ENCODE assay signal across 19 cellular contexts in genomic region chr3:147384210-147385058, GRCh38. TPM values are rescaled to one million over a fixed set of nuclear protein-coding genes. Genes with fewer than 3 reads are reported as not detected.
DNase-seq lines count a peak whose midpoint lies in the region; ATAC-seq and TF ChIP-seq lines count a peak whose summit lies in the region.
"Had no signal": no experiment of that assay in that cellular context is flagged by ENCODE, and none has a peak within 500 bp of the region (broad histone marks: within the 10 kb centered on the region; RNA-seq: fewer than 3 reads in every experiment).

No MANE protein-coding gene starts in this region.

- no peak overlapping the region for H3K4me3 ChIP-seq in BE2C (ENCODE audit: low read depth, low read length)
- no peak overlapping the region for H3K4me3 ChIP-seq in H7 (ENCODE audit: insufficient read depth, low read depth, low read length)
- H3K4me3 ChIP-seq in GM23248, result no peak overlapping the region
- H3K4me3 ChIP-seq in adrenal gland, result no peak overlapping the region
- H3K4me3 ChIP-seq: HAP-1, upper lobe of right lung had no signal

- H3K4me3 Mint-ChIP-seq in brain, result peak overlapping the region in 4 of 5 experiments; percentile 11 to 93 (median 25)
- no peak overlapping the region for H3K4me3 Mint-ChIP-seq in T-helper 17 cell
- H3K4me3 Mint-ChIP-seq: activated T-cell treated with anti-CD3 and anti-CD28 coated beads, Interleukin-2, amount 50 U/mL, for 4 hours had no signal

- H3K9me3 Mint-ChIP-seq in brain, result peaks cover 0 to 7% (median 2%) of the 10 kb centered on the region in 5 experiments
- H3K9me3 Mint-ChIP-seq: activated T-cell treated with anti-CD3 and anti-CD28 coated beads, Interleukin-2, amount 50 U/mL, for 4 hours had no signal

- in situ Hi-C loops in GM23248 (cut with MboI), result no loop called here

- no peak overlapping the region for H3K4me2 ChIP-seq in GM23248 (ENCODE audit: unreplicated experiment)

- no peaks in the 10 kb centered on the region for H3F3A ChIP-seq in GM23248 (ENCODE audit: insufficient read depth)

- TF ChIP-seq CTCF in BE2C (IDR thresholded peaks at IDR 0.05; ENCODE audit: low read depth, low read length), result peak; percentile 43
- peak in 1 of 2 experiments; percentile 38 for TF ChIP-seq CTCF in brain (conservative IDR thresholded peaks at IDR 0.05)
- TF ChIP-seq CTCF in adrenal gland (IDR thresholded peaks at IDR 0.05), result no peak

- ATAC-seq in T-helper 17 cell, result no peak
- no peak for ATAC-seq in HG02973 (IDR thresholded peaks at IDR 0.05; ENCODE audit: unreplicated experiment)
- ATAC-seq: activated T-cell treated with anti-CD3 and anti-CD28 coated beads, Interleukin-2, amount 50 U/mL, for 4 hours; upper lobe of right lung had no signal

- no peak overlapping the region for H2AFZ ChIP-seq in GM23248

- H3K4me1 ChIP-seq in BE2C, result no peaks in the 10 kb centered on the region
- H3K4me1 ChIP-seq in GM23248 (ENCODE audit: insufficient read depth), result no peaks in the 10 kb centered on the region
- no peaks in the 10 kb centered on the region for H3K4me1 ChIP-seq in adrenal gland (replicated peaks in 1 of 2)
- H3K4me1 ChIP-seq: upper lobe of right lung had no signal

- H3K36me3 ChIP-seq in BE2C, result no peaks in the 10 kb centered on the region
- H3K36me3 ChIP-seq in H7 (replicated peaks; ENCODE audit: control insufficient read depth, insufficient read depth, low read length), result no peaks in the 10 kb centered on the region
- no peaks in the 10 kb centered on the region for H3K36me3 ChIP-seq in GM23248 (ENCODE audit: low read depth)
- H3K36me3 ChIP-seq in adrenal gland (replicated peaks in 1 of 2), result no peaks in the 10 kb centered on the region
- H3K36me3 ChIP-seq: HAP-1, upper lobe of right lung had no signal

- H3K27me3 Mint-ChIP-seq in brain, result peaks cover 100% of the 10 kb centered on the region
- peaks cover 82% of the 10 kb centered on the region for H3K27me3 Mint-ChIP-seq in T-helper 17 cell

- H3K9ac ChIP-seq in GM23248, result no peak overlapping the region

- intact Hi-C loops in adrenal gland (cut with DNase I), result no loop called here

- H3K9me2 ChIP-seq in GM23248 (ENCODE audit: insufficient read depth), result no peaks in the 10 kb centered on the region

- peak; percentile 32 for DNase-seq in BE2C
- peak; percentile 86 for DNase-seq in H7
- peak; percentile 58 for DNase-seq in iPS-NIHi11 (ENCODE audit: low spot score)
- DNase-seq in GM23248, result no peak
- no peak for DNase-seq in T-helper 17 cell
- DNase-seq in adrenal gland, result no peak
- DNase-seq: activated CD4-positive, CD25-positive, alpha-beta regulatory T cell; activated T-cell treated with anti-CD3 and anti-CD28 coated beads, Interleukin-2, amount 50 U/mL, for 4 hours; foreskin fibroblast; kidney glomerular epithelial cell; stimulated activated CD4-positive, alpha-beta T cell treated with anti-CD3 and anti-CD28 coated beads, Interleukin-2, amount 100 ng/mL, for 24 hours; upper lobe of right lung had no signal

- H3K27me3 ChIP-seq in BE2C, result peaks cover 82% of the 10 kb centered on the region
- peaks cover 92% of the 10 kb centered on the region for H3K27me3 ChIP-seq in H7 (ENCODE audit: control insufficient read depth, insufficient read depth, low read length)
- H3K27me3 ChIP-seq in GM23248 (replicated peaks; ENCODE audit: insufficient read depth), result peaks cover 7% of the 10 kb centered on the region; the same call in 1 of the 2 replicates
- peaks cover 81% of the 10 kb centered on the region for H3K27me3 ChIP-seq in adrenal gland

- H3K9me3 ChIP-seq in BE2C (no peaks in the 10 kb centered on the region; the same call in 1 of the 2 replicates), GM23248 (ENCODE audit: low read depth) (no peaks in the 10 kb centered on the region), T-helper 17 cell (ENCODE audit: control insufficient read depth, low read length, poor library complexity, severe bottlenecking) (no peaks in the 10 kb centered on the region), adrenal gland (replicated peaks in 1 of 3) (no peaks in the 10 kb centered on the region)
- H3K9me3 ChIP-seq: HAP-1, upper lobe of right lung had no signal

- H3K27ac Mint-ChIP-seq in brain, result peak overlapping the region in 3 of 5 experiments; percentile 97 to 100 (median 98)
- H3K27ac Mint-ChIP-seq in T-helper 17 cell, result no peak overlapping the region

- no peak for TF ChIP-seq POLR2A in adrenal gland (IDR thresholded peaks at IDR 0.05)

- WGBS in GM23248 (ENCODE audit: low coverage in 1 of 2, low lambda C conversion rate in 2 of 2, missing lambda C conversion rate in 2 of 2), 2 experiments, result 93 to 95% methylated on average over 27 of the region's 27 CpGs
- WGBS in adrenal gland, 4 donors, result 11 to 14% (median 14%) methylated on average over 17 to 27 of the region's 27 CpGs

- H3K27ac ChIP-seq in GM23248 (no peak overlapping the region), adrenal gland (no peak overlapping the region)
- H3K27ac ChIP-seq: upper lobe of right lung had no signal

- H3K36me3 Mint-ChIP-seq in brain (no peaks in the 10 kb centered on the region), T-helper 17 cell (ENCODE audit: low read depth) (peaks cover 2% of the 10 kb centered on the region)

- no peaks in the 10 kb centered on the region for H3K79me2 ChIP-seq in GM23248 (ENCODE audit: insufficient read depth)

- H4K20me1 ChIP-seq in GM23248 (ENCODE audit: insufficient read depth), result no peaks in the 10 kb centered on the region

- H3K4me1 Mint-ChIP-seq in brain (peaks cover 62% of the 10 kb centered on the region), T-helper 17 cell (no peaks in the 10 kb centered on the region)

RNA-seq across cellular contexts. Expression of gene ZIC4, which starts 21.9 kb away (rescaled TPM):
- polyA plus RNA-seq in BE2C (2012; ENCODE audit: insufficient read depth, insufficient read length, low read depth), result not detected
- 0.59 TPM in 1 of 2 replicates, not detected in the other for total RNA-seq in H7 (2014; rRNA removed; shearing (Covaris generic))
- polyA plus RNA-seq in brain (ENCODE audit: insufficient read depth, low read depth, low replicate concordance) (0.49 TPM), GM23248 (2016; fragmentation: Nextera tagmentation; extraction: Ambion mirVana) (4.3 and 6.3 TPM in 2 replicates), adrenal gland (under 1 TPM in 1 of 3 donors, not detected in 2; 0.07 TPM)
- total RNA-seq in GM23248 (2014; rRNA removed; shearing (Covaris generic)), result 1.6 and 7.0 TPM in 2 replicates
- total RNA-seq in T-helper 17 cell (not detected), adrenal gland (not detected)
- total RNA-seq: activated T-cell treated with anti-CD3 and anti-CD28 coated beads, Interleukin-2, amount 50 U/mL, for 4 hours; dermis microvascular lymphatic vessel endothelial cell; MCF 10A; renal cortical epithelial cell; upper lobe of right lung had no signal
- polyA plus RNA-seq: adipose tissue had no signal

RNA-seq across cellular contexts. Expression of gene ZIC1, which starts 24.7 kb away (rescaled TPM):
- not detected for polyA plus RNA-seq in BE2C (2012; ENCODE audit: insufficient read depth, insufficient read length, low read depth)
- total RNA-seq in H7 (2014; rRNA removed; shearing (Covaris generic)), result 2.0 and 3.5 TPM in 2 replicates
- 13.4 TPM for polyA plus RNA-seq in brain (ENCODE audit: insufficient read depth, low read depth, low replicate concordance)
- total RNA-seq in GM23248 (2014; rRNA removed; shearing (Covaris generic)), result 18.2 and 25.5 TPM in 2 replicates
- 14.0 and 15.5 TPM in 2 replicates for polyA plus RNA-seq in GM23248 (2016; fragmentation: Nextera tagmentation; extraction: Ambion mirVana)
- total RNA-seq in T-helper 17 cell, result not detected
- under 1 TPM in 1 of 8 donors, not detected in 7; 0.32 TPM for total RNA-seq in adrenal gland
- polyA plus RNA-seq in adrenal gland, result under 1 TPM in 2 of 3 donors, not detected in 1; 0.08 to 0.64 TPM
- total RNA-seq: activated T-cell treated with anti-CD3 and anti-CD28 coated beads, Interleukin-2, amount 50 U/mL, for 4 hours; dermis microvascular lymphatic vessel endothelial cell; MCF 10A; renal cortical epithelial cell; upper lobe of right lung had no signal

Comparison
In these comparisons a context has a peak if more than half of its experiments do, and no peak if none do; other contexts are left out.
1. DNase-seq: peak in BE2C (single experiment), H7 (single experiment) and iPS-NIHi11 (single experiment); none in GM23248 (single experiment), T-helper 17 cell (0 of 3) and adrenal gland (0 of 7).